ENCODE assay signal across 30 cellular contexts in genomic region chr20:32027653-32028052, GRCh38. TPM values are rescaled to one million over a fixed set of nuclear protein-coding genes. Genes with fewer than 3 reads are reported as not detected.
"Had no signal": no experiment of that assay in that cellular context is flagged by ENCODE, and none has a peak within 500 bp of the region (broad histone marks: within the 10 kb centered on the region; RNA-seq: fewer than 3 reads in every experiment).

No MANE protein-coding gene starts in this region.

- H3K4me3 Mint-ChIP-seq: immature natural killer cell; naive thymus-derived CD8-positive, alpha-beta T cell; stimulated activated effector memory CD8-positive, alpha-beta T cell treated with anti-CD3 and anti-CD28 coated beads, Interleukin-12 subunit alpha, Interleukin-12 subunit beta, amount 100 ng/mL, for 72 hours; stimulated activated naive CD8-positive, alpha-beta T cell treated with anti-CD3 and anti-CD28 coated beads, Interleukin-15, Interleukin-2, amounts not matched to agents 100 ng/mL and 50 ng/mL, for 24 hours had no signal

- H3K9me3 Mint-ChIP-seq: immature natural killer cell; stimulated activated effector memory CD8-positive, alpha-beta T cell treated with anti-CD3 and anti-CD28 coated beads, Interleukin-12 subunit alpha, Interleukin-12 subunit beta, amount 100 ng/mL, for 72 hours; stimulated activated naive CD8-positive, alpha-beta T cell treated with anti-CD3 and anti-CD28 coated beads, Interleukin-15, Interleukin-2, amounts not matched to agents 100 ng/mL and 50 ng/mL, for 24 hours had no signal

- H3K27ac Mint-ChIP-seq: immature natural killer cell; naive thymus-derived CD8-positive, alpha-beta T cell; stimulated activated naive CD8-positive, alpha-beta T cell treated with anti-CD3 and anti-CD28 coated beads, Interleukin-15, Interleukin-2, amounts not matched to agents 100 ng/mL and 50 ng/mL, for 24 hours had no signal

- H3K4me1 Mint-ChIP-seq: immature natural killer cell; naive thymus-derived CD8-positive, alpha-beta T cell; stimulated activated effector memory CD8-positive, alpha-beta T cell treated with anti-CD3 and anti-CD28 coated beads, Interleukin-12 subunit alpha, Interleukin-12 subunit beta, amount 100 ng/mL, for 72 hours had no signal

- DNase-seq: hypothalamus; immature natural killer cell; kidney; left colon; left lung; lower lobe of right lung; mammary epithelial cell; mesenchymal stem cell; naive thymus-derived CD8-positive, alpha-beta T cell; nucleus accumbens; pancreas; posterior cingulate gyrus; retina; right cardiac atrium; sigmoid colon; spleen; stimulated activated CD4-positive, alpha-beta T cell treated with anti-CD3 and anti-CD28 coated beads, Interleukin-4, amount 100 ng/mL, for 24 hours; stimulated activated naive CD4-positive, alpha-beta T cell; tibial artery; trophoblast cell; upper lobe of right lung had no signal

- H3K36me3 Mint-ChIP-seq: immature natural killer cell; naive thymus-derived CD8-positive, alpha-beta T cell; stimulated activated effector memory CD8-positive, alpha-beta T cell treated with anti-CD3 and anti-CD28 coated beads, Interleukin-12 subunit alpha, Interleukin-12 subunit beta, amount 100 ng/mL, for 72 hours had no signal

- H3K9me3 ChIP-seq: left lung, lower lobe of right lung, pancreas, prostate gland, sigmoid colon, spleen, suprapubic skin, thoracic aorta, tibial artery, upper lobe of right lung had no signal

- ATAC-seq: left colon; left lung; lower lobe of right lung; naive thymus-derived CD8-positive, alpha-beta T cell; pancreas; right cardiac atrium; stimulated activated effector memory CD8-positive, alpha-beta T cell treated with anti-CD3 and anti-CD28 coated beads, Interleukin-12 subunit alpha, Interleukin-12 subunit beta, amount 100 ng/mL, for 72 hours; upper lobe of right lung had no signal

RNA-seq across cellular contexts. Expression of gene CCM2L, which starts 17.4 kb away (rescaled TPM):
- total RNA-seq: mammary epithelial cell; naive thymus-derived CD8-positive, alpha-beta T cell; osteoblast had no signal
- polyA plus RNA-seq: immature natural killer cell; mammary epithelial cell; naive thymus-derived CD8-positive, alpha-beta T cell had no signal

RNA-seq across cellular contexts. Expression of gene HCK, which starts 24.4 kb away (rescaled TPM):
- total RNA-seq: mammary epithelial cell had no signal
- polyA plus RNA-seq: mammary epithelial cell had no signal

RNA-seq across cellular contexts. Expression of gene XKR7, which starts 59.7 kb away (rescaled TPM):
- total RNA-seq: mammary epithelial cell; mucosa of gallbladder; naive thymus-derived CD8-positive, alpha-beta T cell; right cardiac atrium; subcutaneous adipose tissue; suprapubic skin; thoracic aorta had no signal
- polyA plus RNA-seq: immature natural killer cell; liver; mammary epithelial cell; naive thymus-derived CD8-positive, alpha-beta T cell had no signal
